1 cellular context compared by ENCODE assay signal in genomic region chr13:35984776-35985453, GRCh38.
TF ChIP-seq lines count a peak whose summit lies in the region.

No MANE protein-coding gene starts in this region.

TF ChIP-seq in GM23338, 12 proteins besides CTCF, POLR2A, EP300 and RAD21 (continued from another document):
- TF ChIP-seq ZNF114 (CRISPR knock-in tag; IDR thresholded peaks at IDR 0.05) (no peak), ZNF331 (CRISPR knock-in tag; IDR thresholded peaks at IDR 0.05; ENCODE audit: low read depth) (no peak), POLR2AphosphoS5 (IDR thresholded peaks at IDR 0.05; ENCODE audit: low read depth) (no peak), ETS1 (IDR thresholded peaks at IDR 0.05) (no peak), REST (IDR thresholded peaks at IDR 0.05; ENCODE audit: unreplicated experiment) (no peak)
